Comparison of ENCODE assay signal across 25 cellular contexts in the genomic region with DNA sequence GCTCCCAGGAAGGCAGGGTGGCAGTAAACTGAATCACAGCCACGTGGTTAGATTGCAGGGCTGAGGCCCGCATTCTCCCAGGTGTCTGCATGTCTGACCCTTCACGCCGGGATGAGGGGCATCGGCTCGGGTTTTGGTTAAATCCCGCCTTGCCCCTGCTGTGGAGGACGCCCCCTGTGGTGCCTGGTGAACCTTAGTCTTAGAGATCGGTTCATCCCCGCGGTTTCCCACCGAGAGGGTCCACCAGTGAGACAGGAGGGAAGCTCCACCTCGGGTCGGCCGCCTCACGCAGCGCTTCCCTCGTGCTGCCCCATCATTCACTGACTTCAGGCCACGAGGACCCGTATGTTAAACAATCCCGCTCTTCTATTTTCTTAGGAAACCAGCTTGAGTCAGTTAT.
"Had no signal": no experiment of that assay in that cellular context is flagged by ENCODE, and none has a peak within 500 bp of the region (broad histone marks: within the 10 kb centered on the region; RNA-seq: fewer than 3 reads in every experiment).

No MANE protein-coding gene starts in this region.

- H3K4me1 ChIP-seq: suprapubic skin had no signal

- FAIRE-seq: keratinocyte had no signal

- ATAC-seq: left colon, sciatic nerve had no signal

- H3K36me3 ChIP-seq: ovary, suprapubic skin, thoracic aorta, vagina had no signal

- H3K36me3 Mint-ChIP-seq: mesothelial cell of epicardium; naive B cell; stimulated activated effector memory CD8-positive, alpha-beta T cell treated with anti-CD3 and anti-CD28 coated beads, Interleukin-12 subunit alpha, Interleukin-12 subunit beta, amount 100 ng/mL, for 72 hours; type B pancreatic cell had no signal

- H3K27me3 Mint-ChIP-seq: stimulated activated naive CD8-positive, alpha-beta T cell treated with anti-CD3 and anti-CD28 coated beads, Interleukin-15, Interleukin-2, amounts not matched to agents 100 ng/mL and 50 ng/mL, for 24 hours had no signal

- H3K9me3 ChIP-seq: left ventricle myocardium inferior, ovary, right atrium auricular region, suprapubic skin, thoracic aorta, vagina had no signal

- H3K4me3 Mint-ChIP-seq: mesothelial cell of epicardium; naive B cell; nephron; neural crest cell; stimulated activated effector memory CD8-positive, alpha-beta T cell treated with anti-CD3 and anti-CD28 coated beads, Interleukin-12 subunit alpha, Interleukin-12 subunit beta, amount 100 ng/mL, for 72 hours; stimulated activated naive CD8-positive, alpha-beta T cell treated with anti-CD3 and anti-CD28 coated beads, Interleukin-15, Interleukin-2, amounts not matched to agents 100 ng/mL and 50 ng/mL, for 24 hours; type B pancreatic cell had no signal

- DNase-seq: head of caudate nucleus; hippocampal formation; left colon; left ventricle myocardium inferior; mesendoderm; naive B cell; ovary; stimulated activated CD4-positive, alpha-beta T cell treated with anti-CD3 and anti-CD28 coated beads, Interleukin-4, amount 100 ng/mL, for 24 hours; stimulated activated naive CD4-positive, alpha-beta T cell had no signal

- H3K27ac ChIP-seq: left ventricle myocardium inferior, ovary, skin epidermis, suprapubic skin, thoracic aorta, vagina had no signal

- H3K27me3 ChIP-seq: ovary, right atrium auricular region, tibial nerve, vagina had no signal

- H3K4me3 ChIP-seq: left ventricle myocardium inferior, lung, ovary, right atrium auricular region, skin epidermis, suprapubic skin, thoracic aorta, tibial nerve, vagina had no signal

- H3K27ac Mint-ChIP-seq: mesothelial cell of epicardium; nephron; progenitor cell of endocrine pancreas; stimulated activated effector memory CD8-positive, alpha-beta T cell treated with anti-CD3 and anti-CD28 coated beads, Interleukin-12 subunit alpha, Interleukin-12 subunit beta, amount 100 ng/mL, for 72 hours; stimulated activated naive CD8-positive, alpha-beta T cell treated with anti-CD3 and anti-CD28 coated beads, Interleukin-15, Interleukin-2, amounts not matched to agents 100 ng/mL and 50 ng/mL, for 24 hours; type B pancreatic cell had no signal

- H3K4me1 Mint-ChIP-seq: mesothelial cell of epicardium; stimulated activated effector memory CD8-positive, alpha-beta T cell treated with anti-CD3 and anti-CD28 coated beads, Interleukin-12 subunit alpha, Interleukin-12 subunit beta, amount 100 ng/mL, for 72 hours had no signal

- H3K9me3 Mint-ChIP-seq: mesothelial cell of epicardium; nephron; neural crest cell; stimulated activated effector memory CD8-positive, alpha-beta T cell treated with anti-CD3 and anti-CD28 coated beads, Interleukin-12 subunit alpha, Interleukin-12 subunit beta, amount 100 ng/mL, for 72 hours; stimulated activated naive CD8-positive, alpha-beta T cell treated with anti-CD3 and anti-CD28 coated beads, Interleukin-15, Interleukin-2, amounts not matched to agents 100 ng/mL and 50 ng/mL, for 24 hours; type B pancreatic cell had no signal
